Comparison of ENCODE assay signal across 29 cellular contexts in genomic region chr11:82818399-82819043, GRCh38.
DNase-seq lines count a peak whose midpoint lies in the region; FAIRE-seq and TF ChIP-seq lines count a peak whose summit lies in the region.
"Had no signal": no experiment of that assay in that cellular context is flagged by ENCODE, and none has a peak within 500 bp of the region (broad histone marks: within the 10 kb centered on the region; RNA-seq: fewer than 3 reads in every experiment).

No MANE protein-coding gene starts in this region.

- H3K4me3 ChIP-seq in epithelial cell of proximal tubule (ENCODE audit: low read depth, low read length) = no peak overlapping the region
- H3K4me3 ChIP-seq in ovary = no peak overlapping the region
- H3K4me3 ChIP-seq: BLaER1, lung, Peyer's patch, sigmoid colon, upper lobe of right lung had no signal

- H3K27me3 ChIP-seq in ovary = no peaks in the 10 kb centered on the region
- H3K27me3 ChIP-seq: BLaER1, Peyer's patch, upper lobe of right lung had no signal

- H3K27ac ChIP-seq in 22Rv1 (no peak overlapping the region), ovary (no peak overlapping the region)
- H3K27ac ChIP-seq: BLaER1, HL-60, Peyer's patch, sigmoid colon, upper lobe of right lung had no signal

- FAIRE-seq in H54 (lab: Jason Lieb, UNC) = no peak
- FAIRE-seq: GM18507 had no signal

- no peaks in the 10 kb centered on the region for H3K9me3 ChIP-seq in ovary
- H3K9me3 ChIP-seq: BLaER1, Peyer's patch, sigmoid colon, upper lobe of right lung had no signal

- TF ChIP-seq CTCF in 22Rv1 (IDR thresholded peaks at IDR 0.05) (0 out of 2 replicates have a peak, but pooled peaks have one; percentile 4), epithelial cell of proximal tubule (conservative IDR thresholded peaks at IDR 0.05; ENCODE audit: low read depth, low read length) (peak; percentile 34), ovary (IDR thresholded peaks at IDR 0.05) (no peak)

- no peak for TF ChIP-seq EP300 in ovary (IDR thresholded peaks at IDR 0.05)

- 85 to 92% (median 86%) methylated on average over 10 of the region's 10 CpGs for WGBS in ovary, 3 donors

- H3K4me1 ChIP-seq in ovary (ENCODE audit: insufficient read depth) = no peaks in the 10 kb centered on the region
- H3K4me1 ChIP-seq: BLaER1, Peyer's patch, sigmoid colon, upper lobe of right lung had no signal

- intact Hi-C loops in ovary (cut with DNase I) = no loop called here

- no peak for TF ChIP-seq POLR2A in ovary (IDR thresholded peaks at IDR 0.05)
- no peak for TF ChIP-seq POLR2A in erythroblast (IDR thresholded peaks at IDR 0.05; ENCODE audit: low read length)
- no peak for TF ChIP-seq POLR2A in H54 (IDR thresholded peaks at IDR 0.05; ENCODE audit: low read depth, low read length)

- no peaks in the 10 kb centered on the region for H3K36me3 ChIP-seq in ovary
- H3K36me3 ChIP-seq: BLaER1, Peyer's patch, sigmoid colon, upper lobe of right lung had no signal

- peak; percentile 61 for DNase-seq in DMS153 treated with DMSO at 0.1 percent for 48 hours (lab: John Stamatoyannopoulos, UW; ENCODE audit: unreplicated experiment)
- DNase-seq in NCI-H69 (lab: John Stamatoyannopoulos, UW) = peak; percentile 50
- DNase-seq in epithelial cell of proximal tubule (ENCODE audit: low read depth) = peak; percentile 13
- no peak for DNase-seq in dedifferentiated amniotic fluid mesenchymal stem cell (ENCODE audit: extremely low spot score)
- DNase-seq in ovary = no peak
- DNase-seq in erythroblast (lab: John Stamatoyannopoulos, UW) = no peak
- DNase-seq in H54 (ENCODE audit: insufficient read length, low spot score) = no peak
- DNase-seq: activated CD4-positive, alpha-beta T cell treated with anti-CD3 and anti-CD28 coated beads, Interleukin-2, amount 50 U/mL, for 48 hours; activated CD4-positive, CD25-positive, alpha-beta regulatory T cell; activated naive CD4-positive, alpha-beta T cell treated with anti-CD3 and anti-CD28 coated beads, Interleukin-2, amount 10 ng/mL, durations not matched to agents 7 days and 5 days; amygdala; DND-41; glutamatergic neuron; Kasumi-1; kidney glomerular epithelial cell; NCI-H2227 treated with DMSO at 0.1 percent for 48 hours; NK-92 treated with Interleukin-12 subunit alpha and Interleukin-12 subunit beta, amount 100 ng/mL, for 24 hours; Peyer's patch; SIG-M5; sigmoid colon; stimulated activated CD4-positive, alpha-beta T cell treated with anti-CD3 and anti-CD28 coated beads, Interleukin-4, amount 100 ng/mL, for 4 hours; SW 1271; T1000; upper lobe of right lung had no signal

Comparison
In these comparisons a context has a peak if more than half of its experiments do, and no peak if none do; other contexts are left out.
1. CTCF ChIP-seq: peak in 22Rv1 (single experiment) and epithelial cell of proximal tubule (single experiment); none in ovary (0 of 3).
2. DNase-seq: peak in DMS153 treated with DMSO at 0.1 percent for 48 hours (single experiment), NCI-H69 (single experiment) and epithelial cell of proximal tubule (single experiment); none in dedifferentiated amniotic fluid mesenchymal stem cell (single experiment), ovary (0 of 5), erythroblast (0 of 2) and H54 (single experiment).